8 cellular contexts compared by ENCODE assay signal in the genomic region with DNA sequence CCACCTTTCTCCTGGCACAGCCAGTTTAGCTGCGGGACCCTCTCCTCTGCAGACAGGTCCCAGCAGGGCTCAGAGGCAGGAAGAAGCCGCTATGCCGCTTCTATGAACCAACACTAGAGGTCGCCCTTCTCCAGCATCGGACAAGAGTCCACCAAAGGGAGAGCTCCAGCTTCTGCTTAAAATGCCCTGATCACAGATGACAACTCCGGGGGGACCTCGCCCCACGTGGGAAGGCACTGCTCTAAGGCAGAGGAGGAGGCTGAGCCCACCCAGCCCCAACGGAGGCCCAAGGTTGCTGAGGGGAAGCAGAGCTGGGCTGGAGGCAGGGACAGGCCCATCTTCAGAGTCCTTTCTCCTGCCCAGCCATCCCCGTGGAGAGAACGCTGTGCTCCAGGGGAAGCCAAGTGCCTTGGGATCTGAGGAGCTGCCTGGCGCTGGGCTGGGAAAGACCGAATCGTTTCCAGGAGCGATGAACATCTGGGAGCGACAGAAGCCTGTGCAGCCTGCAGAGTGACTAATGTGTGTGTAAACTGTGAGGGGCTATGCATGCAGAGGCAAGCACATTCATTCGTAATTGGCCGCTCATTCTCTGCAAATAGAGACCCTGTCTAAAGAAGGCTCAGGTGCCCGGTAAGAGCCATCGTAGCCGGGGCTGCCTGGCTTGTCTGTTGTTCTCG. TPM values are rescaled to one million over a fixed set of nuclear protein-coding genes. Genes with fewer than 3 reads are reported as not detected.
DNase-seq lines count a peak whose midpoint lies in the region; ATAC-seq, FAIRE-seq and TF ChIP-seq lines count a peak whose summit lies in the region.

No MANE protein-coding gene starts in this region.

- H2AK5ac ChIP-seq in trophoblast cell (ENCODE audit: low read length) = no peak overlapping the region

- H3K27ac Mint-ChIP-seq in activated T-helper 1 cell treated with anti-CD3 and anti-CD28 coated beads, Interleukin-12 subunit alpha, Interleukin-12 subunit beta, Interleukin-2, Interleukin-4 antibody, amounts not matched to agents 30 ng/mL and 10 ng/mL and 1 ng/mL, durations not matched to agents 14 hours and 24 hours and 36 hours = no peak overlapping the region

- H2BK12ac ChIP-seq in trophoblast cell (ENCODE audit: low read length) = no peak overlapping the region

- H3K36me3 ChIP-seq in BLaER1 (peaks cover 13% of the 10 kb centered on the region), Loucy (ENCODE audit: insufficient read depth, low read length) (no peaks in the 10 kb centered on the region), trophoblast cell (ENCODE audit: control insufficient read depth in 1 of 2, insufficient read depth in 2 of 2, low read length in 2 of 2) (peaks cover 0 to 3% of the 10 kb centered on the region in 2 experiments)

- peak; percentile 93 for TF ChIP-seq CTCF in Loucy (conservative IDR thresholded peaks at IDR 0.05; ENCODE audit: low read length)

- H3K9me2 ChIP-seq in Loucy (replicated peaks; ENCODE audit: low read depth, low read length) = no peaks in the 10 kb centered on the region

- H3K14ac ChIP-seq in trophoblast cell (ENCODE audit: low read length) = no peak overlapping the region

- no peak overlapping the region for H3K18ac ChIP-seq in trophoblast cell (ENCODE audit: low read length)

- no peaks in the 10 kb centered on the region for H3K79me1 ChIP-seq in trophoblast cell (ENCODE audit: low read length)

- H4K8ac ChIP-seq in trophoblast cell (ENCODE audit: low read depth, low read length) = no peak overlapping the region

- no peaks in the 10 kb centered on the region for H3K79me2 ChIP-seq in Loucy (ENCODE audit: insufficient read depth, low read length)
- no peaks in the 10 kb centered on the region for H3K79me2 ChIP-seq in trophoblast cell (ENCODE audit: control insufficient read depth, insufficient read depth, low read length, poor library complexity)

- H3K27me3 ChIP-seq in BLaER1 (no peaks in the 10 kb centered on the region), Loucy (ENCODE audit: insufficient read depth, low read length, poor library complexity, severe bottlenecking) (no peaks in the 10 kb centered on the region), trophoblast cell (ENCODE audit: insufficient read depth, low read length) (no peaks in the 10 kb centered on the region)

- intact Hi-C loops in activated T-helper 1 cell treated with anti-CD3 and anti-CD28 coated beads, Interleukin-12 subunit alpha, Interleukin-12 subunit beta, Interleukin-2, Interleukin-4 antibody, amounts not matched to agents 30 ng/mL and 10 ng/mL and 1 ng/mL, durations not matched to agents 14 hours and 24 hours and 36 hours (cut with micrococcal nuclease) = loop anchor here (1.0 to 2.0 kb wide), 2 partner anchors 33 to 70 kb away; no protein-coding TSS in a partner anchor

- no peak overlapping the region for H4K91ac ChIP-seq in trophoblast cell (ENCODE audit: low read depth, low read length)

- no peak overlapping the region for H2BK5ac ChIP-seq in trophoblast cell (ENCODE audit: low read depth, low read length, poor library complexity)

- H3K4me1 ChIP-seq in BLaER1 = peaks cover 27% of the 10 kb centered on the region
- H3K4me1 ChIP-seq in Loucy (ENCODE audit: insufficient read depth, low read length, poor library complexity, severe bottlenecking) = peaks cover 5% of the 10 kb centered on the region
- H3K4me1 ChIP-seq in trophoblast cell (ENCODE audit: control insufficient read depth in 1 of 2, insufficient read depth in 2 of 2, low read length in 2 of 2) = no peaks in the 10 kb centered on the region

- no peak overlapping the region for H2BK120ac ChIP-seq in trophoblast cell (ENCODE audit: insufficient read depth, low read length, poor library complexity)

- H2AFZ ChIP-seq in Loucy (ENCODE audit: low read length) (no peak overlapping the region), trophoblast cell (ENCODE audit: insufficient read depth, low read length, poor library complexity) (no peak overlapping the region)

- H3K4me3 ChIP-seq in BLaER1 = peak overlapping the region; percentile 62
- H3K4me3 ChIP-seq in Loucy (ENCODE audit: low read length, poor library complexity, severe bottlenecking) = no peak overlapping the region
- H3K4me3 ChIP-seq in trophoblast cell (ENCODE audit: low read depth, low read length) = no peak overlapping the region

- peaks cover 4% of the 10 kb centered on the region for H3K27me3 Mint-ChIP-seq in activated T-helper 1 cell treated with anti-CD3 and anti-CD28 coated beads, Interleukin-12 subunit alpha, Interleukin-12 subunit beta, Interleukin-2, Interleukin-4 antibody, amounts not matched to agents 30 ng/mL and 10 ng/mL and 1 ng/mL, durations not matched to agents 14 hours and 24 hours and 36 hours (ENCODE audit: insufficient read depth)

- no peak overlapping the region for H4K12ac ChIP-seq in trophoblast cell (ENCODE audit: low read depth, low read length)

- H3K4me3 Mint-ChIP-seq in activated T-helper 1 cell treated with anti-CD3 and anti-CD28 coated beads, Interleukin-12 subunit alpha, Interleukin-12 subunit beta, Interleukin-2, Interleukin-4 antibody, amounts not matched to agents 30 ng/mL and 10 ng/mL and 1 ng/mL, durations not matched to agents 14 hours and 24 hours and 36 hours = no peak overlapping the region

- peak; percentile 71 for DNase-seq in activated T-helper 1 cell treated with anti-CD3 and anti-CD28 coated beads, Interleukin-12 subunit alpha, Interleukin-12 subunit beta, Interleukin-2, Interleukin-4 antibody, amounts not matched to agents 30 ng/mL and 10 ng/mL and 1 ng/mL, durations not matched to agents 14 hours and 24 hours and 36 hours (ENCODE audit: low spot score)
- DNase-seq in frontal cortex (ENCODE audit: low spot score in 2 of 2) (peak; percentile 67 to 82), trophoblast cell (peak; percentile 69 to 92), ureter (ENCODE audit: low spot score) (peak; percentile 85), NCI-H345 treated with DMSO at 0.1 percent for 48 hours (lab: John Stamatoyannopoulos, UW; ENCODE audit: unreplicated experiment) (no peak)

- H3K4me1 Mint-ChIP-seq in activated T-helper 1 cell treated with anti-CD3 and anti-CD28 coated beads, Interleukin-12 subunit alpha, Interleukin-12 subunit beta, Interleukin-2, Interleukin-4 antibody, amounts not matched to agents 30 ng/mL and 10 ng/mL and 1 ng/mL, durations not matched to agents 14 hours and 24 hours and 36 hours (ENCODE audit: low read depth) = peaks cover 14% of the 10 kb centered on the region

- no peaks in the 10 kb centered on the region for H4K20me1 ChIP-seq in BLaER1
- no peaks in the 10 kb centered on the region for H4K20me1 ChIP-seq in Loucy (ENCODE audit: insufficient read depth, low read length, poor library complexity, severe bottlenecking)

- FAIRE-seq in frontal cortex (lab: Jason Lieb, UNC) = no peak

- ATAC-seq in GM21381 (IDR thresholded peaks at IDR 0.05; ENCODE audit: unreplicated experiment) = peak; percentile 87

- peaks cover 2% of the 10 kb centered on the region for H3K36me3 Mint-ChIP-seq in activated T-helper 1 cell treated with anti-CD3 and anti-CD28 coated beads, Interleukin-12 subunit alpha, Interleukin-12 subunit beta, Interleukin-2, Interleukin-4 antibody, amounts not matched to agents 30 ng/mL and 10 ng/mL and 1 ng/mL, durations not matched to agents 14 hours and 24 hours and 36 hours (ENCODE audit: low read depth)

- H3K9ac ChIP-seq in BLaER1 (peak overlapping the region; percentile 70), Loucy (ENCODE audit: low read depth, low read length, poor library complexity, severe bottlenecking) (no peak overlapping the region), trophoblast cell (ENCODE audit: low read length) (no peak overlapping the region)

- H3K23ac ChIP-seq in trophoblast cell (ENCODE audit: low read length) = no peak overlapping the region

- H3F3A ChIP-seq in Loucy (ENCODE audit: low read depth) = no peaks in the 10 kb centered on the region

- H3K9me3 ChIP-seq in BLaER1 (peaks cover 15% of the 10 kb centered on the region), Loucy (ENCODE audit: insufficient read depth, low read depth, low read length) (no peaks in the 10 kb centered on the region), trophoblast cell (ENCODE audit: insufficient read depth, low read depth, low read length) (peaks cover 12% of the 10 kb centered on the region)

- no peak overlapping the region for H3K4ac ChIP-seq in trophoblast cell (ENCODE audit: low read depth, low read length)

- peak overlapping the region; percentile 63 for H3K27ac ChIP-seq in BLaER1
- no peak overlapping the region for H3K27ac ChIP-seq in trophoblast cell (ENCODE audit: low read depth, low read length)

- no peaks in the 10 kb centered on the region for H3K9me3 Mint-ChIP-seq in activated T-helper 1 cell treated with anti-CD3 and anti-CD28 coated beads, Interleukin-12 subunit alpha, Interleukin-12 subunit beta, Interleukin-2, Interleukin-4 antibody, amounts not matched to agents 30 ng/mL and 10 ng/mL and 1 ng/mL, durations not matched to agents 14 hours and 24 hours and 36 hours

- whole genome bisulfite sequencing in trophoblast cell (ENCODE audit: extremely low coverage, insufficient coverage, insufficient read length) = no CpG with 5 or more reads among the region's 22 CpGs

- H3K4me2 ChIP-seq in BLaER1 (peak overlapping the region; percentile 93), Loucy (ENCODE audit: low read depth, low read length, poor library complexity, severe bottlenecking) (peak overlapping the region; percentile 8), trophoblast cell (ENCODE audit: low read length) (no peak overlapping the region)

RNA-seq across cellular contexts. Expression of gene BDH1, which starts 43.5 kb away (rescaled TPM):
- total RNA-seq in activated T-helper 1 cell treated with anti-CD3 and anti-CD28 coated beads, Interleukin-12 subunit alpha, Interleukin-12 subunit beta, Interleukin-2, Interleukin-4 antibody, amounts not matched to agents 30 ng/mL and 10 ng/mL and 1 ng/mL, durations not matched to agents 14 hours and 24 hours and 36 hours = 120 and 126 TPM in 2 replicates
- total RNA-seq in frontal cortex = 9.8 TPM
- polyA plus RNA-seq in trophoblast cell (2013) = 3.1 and 3.6 TPM in 2 replicates
- total RNA-seq in ureter = 69.4 TPM
